Comparison of ENCODE assay signal across 8 cellular contexts in genomic region chr6:28758046-28758817, GRCh38.
DNase-seq lines count a peak whose midpoint lies in the region; ATAC-seq and TF ChIP-seq lines count a peak whose summit lies in the region.

No MANE protein-coding gene starts in this region.

- H3K36me3 ChIP-seq in ovary: no peaks in the 10 kb centered on the region
- no peaks in the 10 kb centered on the region for H3K36me3 ChIP-seq in Peyer's patch

- H3K27ac ChIP-seq in ovary: peak overlapping the region in 1 of 2 donors; percentile 27
- H3K27ac ChIP-seq in Peyer's patch: no peak overlapping the region

- WGBS in ovary, 3 donors: 24 to 42% (median 34%) methylated on average over 19 of the region's 19 CpGs

- intact Hi-C loops in ovary (cut with DNase I): no loop called here
- intact Hi-C loops in head of caudate nucleus (cut with DNase I): no loop called here

- no peak for TF ChIP-seq CTCF in cardiac fibroblast (IDR thresholded peaks at IDR 0.05; ENCODE audit: low read depth, low read length)
- no peak for TF ChIP-seq CTCF in ovary (IDR thresholded peaks at IDR 0.05)
- TF ChIP-seq CTCF in Peyer's patch (IDR thresholded peaks at IDR 0.05): no peak

- peak; percentile 8 for DNase-seq in DMS53 (lab: John Stamatoyannopoulos, UW)
- DNase-seq in DMS53 treated with DMSO at 0.1 percent for 48 hours (lab: John Stamatoyannopoulos, UW; ENCODE audit: unreplicated experiment): no peak
- peak; percentile 76 for DNase-seq in NCI-H69 (lab: John Stamatoyannopoulos, UW)
- DNase-seq in cardiac fibroblast (ENCODE audit: low read depth in 2 of 2): peak; percentile 17 to 76
- DNase-seq in ovary: peak in 4 of 5 donors; percentile 48 to 65 (median 60)
- no peak for DNase-seq in head of caudate nucleus
- no peak for DNase-seq in Peyer's patch

- H3K9me3 ChIP-seq in ovary: no peaks in the 10 kb centered on the region
- H3K9me3 ChIP-seq in Peyer's patch: no peaks in the 10 kb centered on the region

- H3K4me3 ChIP-seq in cardiac fibroblast (replicated peaks in 1 of 2; ENCODE audit: low read depth in 2 of 2, low read length in 2 of 2) (peak overlapping the region in 1 of 2 donors; percentile 21), ovary (no peak overlapping the region), Peyer's patch (no peak overlapping the region)

- H3K27me3 ChIP-seq in ovary: no peaks in the 10 kb centered on the region
- H3K27me3 ChIP-seq in Peyer's patch: no peaks in the 10 kb centered on the region

- ATAC-seq in GM18505 (IDR thresholded peaks at IDR 0.05; ENCODE audit: unreplicated experiment): no peak

- no peak for TF ChIP-seq EP300 in ovary (IDR thresholded peaks at IDR 0.05)

- TF ChIP-seq POLR2A in ovary (IDR thresholded peaks at IDR 0.05) (no peak), Peyer's patch (IDR thresholded peaks at IDR 0.05) (no peak), GM18505 (IDR thresholded peaks at IDR 0.05; ENCODE audit: borderline replicate concordance, extremely low read depth, insufficient read depth, insufficient read length) (no peak)

- H3K4me1 ChIP-seq in ovary (ENCODE audit: insufficient read depth) (no peaks in the 10 kb centered on the region), Peyer's patch (no peaks in the 10 kb centered on the region)

Comparison
In these comparisons a context has a peak if more than half of its experiments do, and no peak if none do; other contexts are left out.
1. DNase-seq: peak in DMS53 (single experiment), NCI-H69 (single experiment), cardiac fibroblast (2 of 2) and ovary (4 of 5); none in DMS53 treated with DMSO at 0.1 percent for 48 hours (single experiment), head of caudate nucleus (0 of 42) and Peyer's patch (0 of 3).